In genomic region chr12:123067654-123068053, GRCh38 we compare ENCODE assay signal across 21 cellular contexts.
DNase-seq lines count a peak whose midpoint lies in the region; ATAC-seq and TF ChIP-seq lines count a peak whose summit lies in the region.
"Had no signal": no experiment of that assay in that cellular context is flagged by ENCODE, and none has a peak within 500 bp of the region (broad histone marks: within the 10 kb centered on the region; RNA-seq: fewer than 3 reads in every experiment).

No MANE protein-coding gene starts in this region.

- TF ChIP-seq CTCF in right atrium auricular region (IDR thresholded peaks at IDR 0.05) (no peak), psoas muscle (IDR thresholded peaks at IDR 0.05) (no peak), progenitor cell of endocrine pancreas (IDR thresholded peaks at IDR 0.05; ENCODE audit: unreplicated experiment) (no peak)

- intact Hi-C loops in Right ventricle myocardium inferior (cut with DNase I): no loop called here
- intact Hi-C loops in cardiac septum (cut with DNase I): no loop called here
- intact Hi-C loops in psoas muscle (cut with DNase I): no loop called here

- H3K4me1 ChIP-seq in right atrium auricular region (peaks cover 0 to 83% of the 10 kb centered on the region in 2 donors), psoas muscle (peaks cover 87% of the 10 kb centered on the region)

- H3K27ac ChIP-seq in right atrium auricular region (peak overlapping the region; percentile 86 to 94), psoas muscle (peak overlapping the region; percentile 69)
- H3K27ac ChIP-seq: BLaER1, Peyer's patch had no signal

- H3K4me1 Mint-ChIP-seq in progenitor cell of endocrine pancreas (ENCODE audit: low read depth) (no peaks in the 10 kb centered on the region), T-helper 17 cell (peaks cover 15% of the 10 kb centered on the region)
- H3K4me1 Mint-ChIP-seq: GM23338 had no signal

- H3K36me3 Mint-ChIP-seq in progenitor cell of endocrine pancreas (ENCODE audit: insufficient read depth) (no peaks in the 10 kb centered on the region), T-helper 17 cell (ENCODE audit: low read depth) (no peaks in the 10 kb centered on the region)
- H3K36me3 Mint-ChIP-seq: CD8-positive, alpha-beta memory T cell had no signal

- H3K9me3 ChIP-seq in right atrium auricular region (no peaks in the 10 kb centered on the region), psoas muscle (no peaks in the 10 kb centered on the region), T-helper 17 cell (ENCODE audit: control insufficient read depth, low read length, poor library complexity, severe bottlenecking) (no peaks in the 10 kb centered on the region)
- H3K9me3 ChIP-seq: BLaER1, Peyer's patch had no signal

- 31 to 50% (median 43%) methylated on average over 5 of the region's 5 CpGs for WGBS in psoas muscle, 3 donors

- H3K4me3 Mint-ChIP-seq in progenitor cell of endocrine pancreas (ENCODE audit: low read depth) (no peak overlapping the region), T-helper 17 cell (no peak overlapping the region)
- H3K4me3 Mint-ChIP-seq: GM23338 had no signal

- no peaks in the 10 kb centered on the region for H3K9me3 Mint-ChIP-seq in progenitor cell of endocrine pancreas (ENCODE audit: low read depth)
- H3K9me3 Mint-ChIP-seq: CD8-positive, alpha-beta memory T cell; GM23338 had no signal

- H3K36me3 ChIP-seq in right atrium auricular region: no peaks in the 10 kb centered on the region
- no peaks in the 10 kb centered on the region for H3K36me3 ChIP-seq in psoas muscle (ENCODE audit: insufficient read depth in 1 of 2, low read depth in 1 of 2)
- H3K36me3 ChIP-seq: BLaER1, Peyer's patch had no signal

- peaks cover 7% of the 10 kb centered on the region for H3K27me3 Mint-ChIP-seq in progenitor cell of endocrine pancreas
- no peaks in the 10 kb centered on the region for H3K27me3 Mint-ChIP-seq in T-helper 17 cell
- H3K27me3 Mint-ChIP-seq: CD8-positive, alpha-beta memory T cell had no signal

- no peak overlapping the region for H3K4me3 ChIP-seq in right atrium auricular region
- H3K4me3 ChIP-seq in psoas muscle: no peak overlapping the region
- H3K4me3 ChIP-seq: BLaER1, GM12878, GM23338, Peyer's patch had no signal

- ATAC-seq in Right ventricle myocardium inferior (no peak), psoas muscle (peak; percentile 69 to 79 (median 76)), HG02623 (IDR thresholded peaks at IDR 0.05; ENCODE audit: unreplicated experiment) (no peak), T-helper 17 cell (no peak)
- ATAC-seq: GM12878, GM23338, HCT116 had no signal

- H3K27me3 ChIP-seq in right atrium auricular region: no peaks in the 10 kb centered on the region
- H3K27me3 ChIP-seq in psoas muscle (ENCODE audit: insufficient read depth in 3 of 3, low read length in 2 of 3): no peaks in the 10 kb centered on the region
- H3K27me3 ChIP-seq: BLaER1, Peyer's patch had no signal

- DNase-seq in Right ventricle myocardium inferior (ENCODE audit: missing footprints): peak; percentile 50
- DNase-seq in cardiac septum (ENCODE audit: low spot score): no peak
- DNase-seq in RPMI7951 (ENCODE audit: low read depth): peak; percentile 48
- no peak for DNase-seq in right atrium auricular region (ENCODE audit: low spot score)
- peak; percentile 54 to 75 for DNase-seq in psoas muscle
- no peak for DNase-seq in progenitor cell of endocrine pancreas (ENCODE audit: low spot score, unreplicated experiment)
- DNase-seq in T-helper 17 cell: no peak
- DNase-seq: CD8-positive, alpha-beta memory T cell; DMS79 treated with DMSO at 0.1 percent for 48 hours; NCI-H1048; NCI-H1436 treated with DMSO at 0.1 percent for 48 hours; NCI-H2081; NCI-H510A treated with DMSO at 0.1 percent for 48 hours; NCI-H82; Peyer's patch; SHP77 treated with DMSO at 0.1 percent for 48 hours had no signal

- H3K27ac Mint-ChIP-seq in progenitor cell of endocrine pancreas: no peak overlapping the region
- H3K27ac Mint-ChIP-seq in T-helper 17 cell: no peak overlapping the region
- H3K27ac Mint-ChIP-seq: GM23338 had no signal

Comparison
In these comparisons a context has a peak if more than half of its experiments do, and no peak if none do; other contexts are left out.
1. DNase-seq: peak in Right ventricle myocardium inferior (single experiment), RPMI7951 (single experiment) and psoas muscle (2 of 2); none in cardiac septum (single experiment), right atrium auricular region (single experiment), progenitor cell of endocrine pancreas (single experiment) and T-helper 17 cell (0 of 3).
2. ATAC-seq: peak in psoas muscle (4 of 4); none in Right ventricle myocardium inferior (single experiment), HG02623 (single experiment) and T-helper 17 cell (single experiment).